In genomic region chr5:175796536-175797499, GRCh38 we compare ENCODE assay signal across 8 cellular contexts.
DNase-seq lines count a peak whose midpoint lies in the region; ATAC-seq and TF ChIP-seq lines count a peak whose summit lies in the region.

No MANE protein-coding gene starts in this region.

- no peak overlapping the region for H3K27ac Mint-ChIP-seq in activated T-cell treated with anti-CD3 and anti-CD28 coated beads, Interleukin-2, amount 50 U/mL, for 24 hours
- H3K27ac Mint-ChIP-seq in naive thymus-derived CD4-positive, alpha-beta T cell, result no peak overlapping the region

- H3K27me3 Mint-ChIP-seq in activated T-cell treated with anti-CD3 and anti-CD28 coated beads, Interleukin-2, amount 50 U/mL, for 24 hours, result peaks cover 90% of the 10 kb centered on the region
- peaks cover 50 to 74% (median 68%) of the 10 kb centered on the region in 5 donors for H3K27me3 Mint-ChIP-seq in naive thymus-derived CD4-positive, alpha-beta T cell

- H3K9me3 ChIP-seq in naive thymus-derived CD4-positive, alpha-beta T cell (ENCODE audit: control insufficient read depth in 2 of 3, low read length in 3 of 3), result peaks cover 0 to 5% (median 0%) of the 10 kb centered on the region in 3 experiments
- H3K9me3 ChIP-seq in Karpas-422 (ENCODE audit: low read length), result no peaks in the 10 kb centered on the region

- no peaks in the 10 kb centered on the region for H4K20me1 ChIP-seq in Karpas-422 (ENCODE audit: insufficient read depth, low read depth, low read length)

- CTCF ChIA-PET in naive thymus-derived CD4-positive, alpha-beta T cell (lab: Charles Lee), result no interaction called here

- TF ChIP-seq CTCF in GM13976 (IDR thresholded peaks at IDR 0.05; ENCODE audit: borderline replicate concordance, control extremely low read depth, extremely low read depth, insufficient read depth, missing control alignments), result no peak

- no peak overlapping the region for H2AFZ ChIP-seq in Karpas-422 (ENCODE audit: low read length)

- no peak overlapping the region for H3K27ac ChIP-seq in naive thymus-derived CD4-positive, alpha-beta T cell (ENCODE audit: low read depth, low read length)
- H3K27ac ChIP-seq in Karpas-422 (ENCODE audit: low read length), result no peak overlapping the region

- peaks cover 13% of the 10 kb centered on the region for H3K4me1 Mint-ChIP-seq in activated T-cell treated with anti-CD3 and anti-CD28 coated beads, Interleukin-2, amount 50 U/mL, for 24 hours (ENCODE audit: low read depth)
- H3K4me1 Mint-ChIP-seq in naive thymus-derived CD4-positive, alpha-beta T cell, result peaks cover 4 to 27% (median 18%) of the 10 kb centered on the region in 7 donors

- no peak overlapping the region for H3K9ac ChIP-seq in Karpas-422 (ENCODE audit: low read length)

- TF ChIP-seq POLR2A in erythroblast (IDR thresholded peaks at IDR 0.05; ENCODE audit: low read length), result no peak

- intact Hi-C loops in naive thymus-derived CD4-positive, alpha-beta T cell (cut with micrococcal nuclease), result loop anchor here (1.0 to 10.0 kb wide), 3 partner anchors 74 to 568 kb away; partner anchors contain the start of genes CPLX2 (in 2 of the 2), ARL10 (in 1 of the 2) and KIAA1191 (in 1 of the 2)

- no peak overlapping the region for H3K4me2 ChIP-seq in Karpas-422 (ENCODE audit: low read depth, low read length, poor library complexity, severe bottlenecking)

- H3K9me3 Mint-ChIP-seq in activated T-cell treated with anti-CD3 and anti-CD28 coated beads, Interleukin-2, amount 50 U/mL, for 24 hours, result no peaks in the 10 kb centered on the region
- peaks cover 0 to 12% (median 6%) of the 10 kb centered on the region in 11 donors for H3K9me3 Mint-ChIP-seq in naive thymus-derived CD4-positive, alpha-beta T cell

- H3K79me2 ChIP-seq in Karpas-422 (ENCODE audit: low read length), result no peaks in the 10 kb centered on the region

- peak overlapping the region; percentile 8 for H3K4me3 Mint-ChIP-seq in activated T-cell treated with anti-CD3 and anti-CD28 coated beads, Interleukin-2, amount 50 U/mL, for 24 hours
- peak overlapping the region in 2 of 10 donors; percentile 29 to 47 for H3K4me3 Mint-ChIP-seq in naive thymus-derived CD4-positive, alpha-beta T cell

- H3K4me3 ChIP-seq in naive thymus-derived CD4-positive, alpha-beta T cell (ENCODE audit: low read length), result no peak overlapping the region
- H3K4me3 ChIP-seq in Karpas-422 (ENCODE audit: low read length), result no peak overlapping the region

- no peaks in the 10 kb centered on the region for H3K36me3 ChIP-seq in naive thymus-derived CD4-positive, alpha-beta T cell (ENCODE audit: control insufficient read depth in 2 of 3, insufficient read depth in 3 of 3, low read length in 3 of 3)
- H3K36me3 ChIP-seq in Karpas-422 (ENCODE audit: insufficient read depth, low read length), result no peaks in the 10 kb centered on the region

- H3K36me3 Mint-ChIP-seq in activated T-cell treated with anti-CD3 and anti-CD28 coated beads, Interleukin-2, amount 50 U/mL, for 24 hours (ENCODE audit: low read depth), result no peaks in the 10 kb centered on the region
- peaks cover 0 to 20% (median 6%) of the 10 kb centered on the region in 5 donors for H3K36me3 Mint-ChIP-seq in naive thymus-derived CD4-positive, alpha-beta T cell

- in situ Hi-C loops in GM13976 (cut with MboI; ENCODE audit: low sequenced_read_pairs, unreplicated experiment), result no loop called here

- peaks cover 7 to 11% of the 10 kb centered on the region in 2 donors for H3K27me3 ChIP-seq in naive thymus-derived CD4-positive, alpha-beta T cell (ENCODE audit: control insufficient read depth in 2 of 2, insufficient read depth in 2 of 2, low read length in 2 of 2)
- no peaks in the 10 kb centered on the region for H3K27me3 ChIP-seq in Karpas-422 (ENCODE audit: low read length)

- peaks cover 0 to 7% of the 10 kb centered on the region in 2 donors for H3K4me1 ChIP-seq in naive thymus-derived CD4-positive, alpha-beta T cell (ENCODE audit: control insufficient read depth in 2 of 2, insufficient read depth in 2 of 2, low read length in 2 of 2)
- no peaks in the 10 kb centered on the region for H3K4me1 ChIP-seq in Karpas-422 (ENCODE audit: low read length)

- no peaks in the 10 kb centered on the region for H3K9me2 ChIP-seq in Karpas-422 (replicated peaks; ENCODE audit: insufficient read depth, low read length)

- POLR2A ChIA-PET in naive thymus-derived CD4-positive, alpha-beta T cell (lab: Charles Lee), result no interaction called here

- peak; percentile 87 for DNase-seq in GM13976 (ENCODE audit: low spot score)
- peak; percentile 30 for DNase-seq in NCI-H748 treated with DMSO at 0.1 percent for 48 hours (lab: John Stamatoyannopoulos, UW)
- DNase-seq in activated T-cell treated with anti-CD3 and anti-CD28 coated beads, Interleukin-2, amount 50 U/mL, for 24 hours, result peak; percentile 85
- DNase-seq in erythroblast (lab: John Stamatoyannopoulos, UW), result peak; percentile 78 to 80
- peak; percentile 76 to 88 (median 84) for DNase-seq in naive thymus-derived CD4-positive, alpha-beta T cell
- peak; percentile 46 to 61 for DNase-seq in stimulated activated CD8-positive, alpha-beta memory T cell treated with anti-CD3 and anti-CD28 coated beads, Interleukin-7, amount 100 ng/mL, for 48 hours (ENCODE audit: extremely low read depth in 1 of 2, low read depth in 1 of 2)
- no peak for DNase-seq in Karpas-422

- ATAC-seq in HG03103 (IDR thresholded peaks at IDR 0.05; ENCODE audit: low read depth, unreplicated experiment), result peak; percentile 72
- peak; percentile 100 for ATAC-seq in naive thymus-derived CD4-positive, alpha-beta T cell
